2 cellular contexts compared by ENCODE assay signal in the genomic region with DNA sequence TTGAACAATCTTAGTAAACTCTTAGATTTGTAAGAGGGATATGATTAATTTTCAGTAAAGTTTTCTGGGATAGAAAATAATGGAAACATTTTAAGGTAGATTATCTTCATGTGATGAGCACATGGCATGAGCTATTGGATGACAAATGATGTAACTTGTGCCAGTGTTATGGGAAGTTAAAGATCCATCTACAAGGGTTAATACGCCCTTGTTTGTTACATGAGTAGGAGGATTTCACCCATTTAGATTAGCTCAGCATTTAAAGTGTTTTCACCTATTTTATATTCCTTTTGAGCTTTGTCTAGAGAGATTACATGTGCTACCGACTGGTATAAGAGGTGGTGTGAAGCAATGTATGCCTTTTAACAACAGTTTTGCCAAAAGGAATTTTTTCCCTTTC.
TF ChIP-seq lines count a peak whose summit lies in the region.

No MANE protein-coding gene starts in this region.

TF ChIP-seq in HepG2, 621 proteins besides CTCF, POLR2A, EP300 and RAD21:
- TF ChIP-seq MAFF (IDR thresholded peaks at IDR 0.05; ENCODE audit: low read depth, low read length) (0 out of 2 replicates have a peak, but pooled peaks have one; percentile 43), ESRRA (CRISPR knock-in tag; IDR thresholded peaks at IDR 0.05; ENCODE audit: low read depth) (no peak), MAFK (conservative IDR thresholded peaks at IDR 0.05 in 1 of 2, IDR thresholded peaks at IDR 0.05 in 1 of 2; ENCODE audit: low read length in 2 of 2) (peak; percentile 30 to 75)

TF ChIP-seq in K562, 482 proteins besides CTCF, POLR2A, EP300 and RAD21:
- TF ChIP-seq ZNF316 (IDR thresholded peaks at IDR 0.05) (peak; percentile 31), MAFK (IDR thresholded peaks at IDR 0.05; ENCODE audit: low read length) (0 out of 2 replicates have a peak, but pooled peaks have one; percentile 9), KDM5B (IDR thresholded peaks at IDR 0.05; ENCODE audit: insufficient replicate concordance, low read depth, low read length) (no peak)
TF ChIP-seq in K562: peak in this region for 2.
